8 cellular contexts compared by ENCODE assay signal in genomic region chr9:15642369-15642962, GRCh38.
DNase-seq lines count a peak whose midpoint lies in the region; ATAC-seq, FAIRE-seq and TF ChIP-seq lines count a peak whose summit lies in the region.

No MANE protein-coding gene starts in this region.

- no peaks in the 10 kb centered on the region for H3K27me3 ChIP-seq in NT2/D1 (ENCODE audit: insufficient read depth, insufficient read length)

- H3K4me3 ChIP-seq in NT2/D1 (ENCODE audit: insufficient read length, low read depth), result no peak overlapping the region

- DNase-seq in D721Med (ENCODE audit: insufficient read length, low spot score) (no peak), HPDE6-E6E7 (ENCODE audit: extremely low spot score) (peak; percentile 15), NT2/D1 (ENCODE audit: low read depth, low spot score) (peak; percentile 22), non-pigmented ciliary epithelial cell (ENCODE audit: low read depth) (peak; percentile 8), 8988T (no peak), amygdala (lab: John Stamatoyannopoulos, UW) (no peak)

- no peaks in the 10 kb centered on the region for H3K36me3 ChIP-seq in NT2/D1 (ENCODE audit: insufficient read depth, insufficient read length, low read length)

- FAIRE-seq in D721Med (lab: Jason Lieb, UNC) (no peak), endometrium (lab: Jason Lieb, UNC) (peak; percentile 79)

- H3K9me3 ChIP-seq in NT2/D1 (ENCODE audit: insufficient read depth, low read length), result peaks cover 17% of the 10 kb centered on the region

- no peak for ATAC-seq in HG02588 (IDR thresholded peaks at IDR 0.05; ENCODE audit: unreplicated experiment)

- TF ChIP-seq CTCF in D721Med (IDR thresholded peaks at IDR 0.05; ENCODE audit: insufficient read depth, missing control alignments), result peak; percentile 65

- no peaks in the 10 kb centered on the region for H3K4me1 ChIP-seq in NT2/D1 (ENCODE audit: insufficient read depth, insufficient read length)

- no peak overlapping the region for H3K9ac ChIP-seq in NT2/D1 (ENCODE audit: insufficient read length, low read depth)

Comparison
In these comparisons a context has a peak if more than half of its experiments do, and no peak if none do; other contexts are left out.
1. DNase-seq: peak in HPDE6-E6E7 (single experiment), NT2/D1 (single experiment) and non-pigmented ciliary epithelial cell (single experiment); none in D721Med (single experiment), 8988T (single experiment) and amygdala (0 of 56).